9 cellular contexts compared by ENCODE assay signal in genomic region chr1:119674835-119675289, GRCh38. TPM values are rescaled to one million over a fixed set of nuclear protein-coding genes. Genes with fewer than 3 reads are reported as not detected.
DNase-seq lines count a peak whose midpoint lies in the region; ATAC-seq and TF ChIP-seq lines count a peak whose summit lies in the region.
"Had no signal": no experiment of that assay in that cellular context is flagged by ENCODE, and none has a peak within 500 bp of the region (broad histone marks: within the 10 kb centered on the region; RNA-seq: fewer than 3 reads in every experiment).

No MANE protein-coding gene starts in this region.

- H3K27me3 Mint-ChIP-seq in activated T-cell treated with anti-CD3 and anti-CD28 coated beads, Interleukin-2, amount 50 U/mL, for 4 hours (ENCODE audit: low read depth) = peaks cover 15% of the 10 kb centered on the region

- no peaks in the 10 kb centered on the region for H3K36me3 Mint-ChIP-seq in activated T-cell treated with anti-CD3 and anti-CD28 coated beads, Interleukin-2, amount 50 U/mL, for 4 hours (ENCODE audit: insufficient read depth)
- H3K36me3 Mint-ChIP-seq: CD4-positive, alpha-beta memory T cell had no signal

- no peaks in the 10 kb centered on the region for H3K36me3 ChIP-seq in kidney epithelial cell (ENCODE audit: control insufficient read depth, insufficient read depth, low read length)

- H3K4me3 Mint-ChIP-seq in activated T-cell treated with anti-CD3 and anti-CD28 coated beads, Interleukin-2, amount 50 U/mL, for 4 hours = peak overlapping the region; percentile 67

- H3K9me3 Mint-ChIP-seq in activated T-cell treated with anti-CD3 and anti-CD28 coated beads, Interleukin-2, amount 50 U/mL, for 4 hours = no peaks in the 10 kb centered on the region

- peaks cover 8% of the 10 kb centered on the region for H3K4me1 Mint-ChIP-seq in activated T-cell treated with anti-CD3 and anti-CD28 coated beads, Interleukin-2, amount 50 U/mL, for 4 hours (ENCODE audit: low read depth)

- TF ChIP-seq CTCF in kidney epithelial cell (IDR thresholded peaks at IDR 0.05; ENCODE audit: insufficient read depth, low read length, poor library complexity, severe bottlenecking) = peak; percentile 79

- peak in 1 of 2 donors; percentile 60 for ATAC-seq in activated T-cell treated with anti-CD3 and anti-CD28 coated beads, Interleukin-2, amount 50 U/mL, for 4 hours
- no peak for ATAC-seq in GM19463 (IDR thresholded peaks at IDR 0.05; ENCODE audit: unreplicated experiment)

- no peak overlapping the region for H3K4me3 ChIP-seq in kidney epithelial cell (ENCODE audit: low read depth, low read length)

- no peaks in the 10 kb centered on the region for H3K27me3 ChIP-seq in kidney epithelial cell (ENCODE audit: control insufficient read depth, insufficient read depth, low read length)

- DNase-seq in activated T-cell treated with anti-CD3 and anti-CD28 coated beads, Interleukin-2, amount 50 U/mL, for 4 hours = no peak
- DNase-seq in activated T-cell treated with anti-CD3 and anti-CD28 coated beads, Interleukin-2, amount 50 U/mL, for 48 hours = no peak
- DNase-seq in NCI-H1436 treated with DMSO at 0.1 percent for 48 hours (lab: John Stamatoyannopoulos, UW) (peak; percentile 58), astrocyte of the hippocampus (ENCODE audit: low read depth, low spot score) (peak; percentile 90), kidney epithelial cell (ENCODE audit: low read depth) (no peak), activated gamma-delta T cell (lab: John Stamatoyannopoulos, UW) (no peak)
- DNase-seq in stimulated activated naive CD4-positive, alpha-beta T cell treated with Interleukin-2 at 50 U/mL for 16 hours (lab: John Stamatoyannopoulos, UW) = peak; percentile 0

RNA-seq across cellular contexts. Expression of gene ZNF697, which starts 26.8 kb away (rescaled TPM):
- under 1 TPM; 0.32 to 0.73 (median 0.49) TPM for total RNA-seq in activated T-cell treated with anti-CD3 and anti-CD28 coated beads, Interleukin-2, amount 50 U/mL, for 4 hours
- total RNA-seq in kidney epithelial cell = 22.4 and 23.7 TPM in 2 replicates

RNA-seq across cellular contexts. Expression of gene PHGDH, which starts 36.9 kb away (rescaled TPM):
- total RNA-seq in activated T-cell treated with anti-CD3 and anti-CD28 coated beads, Interleukin-2, amount 50 U/mL, for 4 hours = 10 to 100 TPM; 65.5 to 77.4 (median 65.5) TPM
- total RNA-seq in kidney epithelial cell = 163 and 184 TPM in 2 replicates

Comparison
In these comparisons a context has a peak if more than half of its experiments do, and no peak if none do; other contexts are left out.
1. DNase-seq: peak in NCI-H1436 treated with DMSO at 0.1 percent for 48 hours (single experiment), astrocyte of the hippocampus (single experiment) and stimulated activated naive CD4-positive, alpha-beta T cell treated with Interleukin-2 at 50 U/mL for 16 hours (single experiment); none in activated T-cell treated with anti-CD3 and anti-CD28 coated beads, Interleukin-2, amount 50 U/mL, for 4 hours (single experiment), activated T-cell treated with anti-CD3 and anti-CD28 coated beads, Interleukin-2, amount 50 U/mL, for 48 hours (0 of 2), kidney epithelial cell (single experiment) and activated gamma-delta T cell (single experiment).
2. RNA of gene ZNF697, which starts 26.8 kb away (total RNA-seq): 22.4 to 23.7 TPM in kidney epithelial cell; 0.32 to 0.73 TPM in activated T-cell treated with anti-CD3 and anti-CD28 coated beads, Interleukin-2, amount 50 U/mL, for 4 hours; every median in the first group is over 10 times any median in the second.